1 cellular context compared by ENCODE assay signal in the genomic region with DNA sequence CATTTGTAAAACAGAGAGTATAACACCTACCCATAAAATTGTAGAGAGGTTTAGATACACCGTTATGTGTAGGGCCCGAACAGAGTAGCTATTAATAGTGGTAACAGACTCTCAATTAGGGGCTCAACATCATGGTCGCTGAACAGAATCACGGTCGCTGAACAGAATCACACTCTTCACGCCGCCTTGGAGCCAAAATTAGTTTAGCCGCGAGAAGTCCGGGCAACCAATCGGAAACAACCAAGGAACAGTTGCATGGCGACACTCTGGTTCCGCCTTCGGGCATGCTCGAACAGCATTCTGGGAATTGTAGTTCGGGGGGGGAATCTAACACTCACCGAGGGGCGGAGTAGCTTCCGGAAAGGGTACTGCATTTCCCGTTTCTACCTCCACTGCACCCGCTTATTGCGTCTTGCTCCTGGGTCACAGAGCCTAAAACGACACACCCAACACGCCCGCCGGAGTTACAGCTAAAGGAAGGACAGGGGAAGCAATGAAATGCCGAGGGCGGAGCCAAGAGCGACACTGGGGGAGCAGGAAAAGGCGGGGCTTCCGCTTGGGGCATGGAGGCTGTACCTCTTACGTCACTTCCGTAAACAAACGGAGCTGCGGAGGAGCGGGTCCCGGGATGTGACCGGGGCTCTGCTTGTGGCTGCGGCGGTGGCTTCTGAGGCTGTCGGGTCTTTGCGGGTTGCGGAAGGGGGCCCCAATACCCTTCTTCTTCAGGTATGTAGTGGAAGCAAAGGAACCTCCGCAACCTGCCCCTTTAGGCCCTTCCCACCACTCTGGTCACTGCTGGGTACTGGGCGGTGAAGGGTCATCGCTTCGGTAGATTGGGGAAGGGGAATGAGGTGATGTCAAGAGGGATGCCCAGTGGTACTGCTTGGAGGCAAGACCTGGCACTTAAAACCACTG.
TF ChIP-seq lines count a peak whose summit lies in the region.

A gene (plus strand): TSS at position 593 of the 915 bp plus-strand sequence. CDS start 2,352 bp downstream, outside the sequence.

TF ChIP-seq in K562, 482 proteins besides CTCF, POLR2A, EP300 and RAD21 (continued from another document and continues in another):
- TF ChIP-seq, protein P1, sequence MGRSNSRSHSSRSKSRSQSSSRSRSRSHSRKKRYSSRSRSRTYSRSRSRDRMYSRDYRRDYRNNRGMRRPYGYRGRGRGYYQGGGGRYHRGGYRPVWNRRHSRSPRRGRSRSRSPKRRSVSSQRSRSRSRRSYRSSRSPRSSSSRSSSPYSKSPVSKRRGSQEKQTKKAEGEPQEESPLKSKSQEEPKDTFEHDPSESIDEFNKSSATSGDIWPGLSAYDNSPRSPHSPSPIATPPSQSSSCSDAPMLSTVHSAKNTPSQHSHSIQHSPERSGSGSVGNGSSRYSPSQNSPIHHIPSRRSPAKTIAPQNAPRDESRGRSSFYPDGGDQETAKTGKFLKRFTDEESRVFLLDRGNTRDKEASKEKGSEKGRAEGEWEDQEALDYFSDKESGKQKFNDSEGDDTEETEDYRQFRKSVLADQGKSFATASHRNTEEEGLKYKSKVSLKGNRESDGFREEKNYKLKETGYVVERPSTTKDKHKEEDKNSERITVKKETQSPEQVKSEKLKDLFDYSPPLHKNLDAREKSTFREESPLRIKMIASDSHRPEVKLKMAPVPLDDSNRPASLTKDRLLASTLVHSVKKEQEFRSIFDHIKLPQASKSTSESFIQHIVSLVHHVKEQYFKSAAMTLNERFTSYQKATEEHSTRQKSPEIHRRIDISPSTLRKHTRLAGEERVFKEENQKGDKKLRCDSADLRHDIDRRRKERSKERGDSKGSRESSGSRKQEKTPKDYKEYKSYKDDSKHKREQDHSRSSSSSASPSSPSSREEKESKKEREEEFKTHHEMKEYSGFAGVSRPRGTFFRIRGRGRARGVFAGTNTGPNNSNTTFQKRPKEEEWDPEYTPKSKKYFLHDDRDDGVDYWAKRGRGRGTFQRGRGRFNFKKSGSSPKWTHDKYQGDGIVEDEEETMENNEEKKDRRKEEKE (IDR thresholded peaks at IDR 0.05; ENCODE audit: borderline replicate concordance in 1 of 2, control insufficient read depth in 1 of 2, low read depth in 2 of 2, low read length in 1 of 2) = no peak
- TF ChIP-seq CREB1 (IDR thresholded peaks at IDR 0.05) = peak; percentile 87
- peak; percentile 94 for TF ChIP-seq CREB1 (CRISPR knock-in tag; IDR thresholded peaks at IDR 0.05)
- TF ChIP-seq, protein P2, sequence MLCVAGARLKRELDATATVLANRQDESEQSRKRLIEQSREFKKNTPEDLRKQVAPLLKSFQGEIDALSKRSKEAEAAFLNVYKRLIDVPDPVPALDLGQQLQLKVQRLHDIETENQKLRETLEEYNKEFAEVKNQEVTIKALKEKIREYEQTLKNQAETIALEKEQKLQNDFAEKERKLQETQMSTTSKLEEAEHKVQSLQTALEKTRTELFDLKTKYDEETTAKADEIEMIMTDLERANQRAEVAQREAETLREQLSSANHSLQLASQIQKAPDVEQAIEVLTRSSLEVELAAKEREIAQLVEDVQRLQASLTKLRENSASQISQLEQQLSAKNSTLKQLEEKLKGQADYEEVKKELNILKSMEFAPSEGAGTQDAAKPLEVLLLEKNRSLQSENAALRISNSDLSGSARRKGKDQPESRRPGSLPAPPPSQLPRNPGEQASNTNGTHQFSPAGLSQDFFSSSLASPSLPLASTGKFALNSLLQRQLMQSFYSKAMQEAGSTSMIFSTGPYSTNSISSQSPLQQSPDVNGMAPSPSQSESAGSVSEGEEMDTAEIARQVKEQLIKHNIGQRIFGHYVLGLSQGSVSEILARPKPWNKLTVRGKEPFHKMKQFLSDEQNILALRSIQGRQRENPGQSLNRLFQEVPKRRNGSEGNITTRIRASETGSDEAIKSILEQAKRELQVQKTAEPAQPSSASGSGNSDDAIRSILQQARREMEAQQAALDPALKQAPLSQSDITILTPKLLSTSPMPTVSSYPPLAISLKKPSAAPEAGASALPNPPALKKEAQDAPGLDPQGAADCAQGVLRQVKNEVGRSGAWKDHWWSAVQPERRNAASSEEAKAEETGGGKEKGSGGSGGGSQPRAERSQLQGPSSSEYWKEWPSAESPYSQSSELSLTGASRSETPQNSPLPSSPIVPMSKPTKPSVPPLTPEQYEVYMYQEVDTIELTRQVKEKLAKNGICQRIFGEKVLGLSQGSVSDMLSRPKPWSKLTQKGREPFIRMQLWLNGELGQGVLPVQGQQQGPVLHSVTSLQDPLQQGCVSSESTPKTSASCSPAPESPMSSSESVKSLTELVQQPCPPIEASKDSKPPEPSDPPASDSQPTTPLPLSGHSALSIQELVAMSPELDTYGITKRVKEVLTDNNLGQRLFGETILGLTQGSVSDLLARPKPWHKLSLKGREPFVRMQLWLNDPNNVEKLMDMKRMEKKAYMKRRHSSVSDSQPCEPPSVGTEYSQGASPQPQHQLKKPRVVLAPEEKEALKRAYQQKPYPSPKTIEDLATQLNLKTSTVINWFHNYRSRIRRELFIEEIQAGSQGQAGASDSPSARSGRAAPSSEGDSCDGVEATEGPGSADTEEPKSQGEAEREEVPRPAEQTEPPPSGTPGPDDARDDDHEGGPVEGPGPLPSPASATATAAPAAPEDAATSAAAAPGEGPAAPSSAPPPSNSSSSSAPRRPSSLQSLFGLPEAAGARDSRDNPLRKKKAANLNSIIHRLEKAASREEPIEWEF (CRISPR knock-in tag; IDR thresholded peaks at IDR 0.05) = no peak
- TF ChIP-seq OTX1 (CRISPR knock-in tag; IDR thresholded peaks at IDR 0.05) = 0 out of 2 replicates have a peak, but pooled peaks have one; percentile 5
- TF ChIP-seq DIDO1 (tag; IDR thresholded peaks at IDR 0.05; ENCODE audit: low read depth) = no peak
- TF ChIP-seq ETV6 (IDR thresholded peaks at IDR 0.05; ENCODE audit: borderline replicate concordance in 1 of 2, low read depth in 2 of 2, low read length in 1 of 2) = no peak
- TF ChIP-seq ETV6 (CRISPR knock-in tag; IDR thresholded peaks at IDR 0.05; ENCODE audit: borderline replicate concordance) = no peak
- no peak for TF ChIP-seq EGR1 (conservative IDR thresholded peaks at IDR 0.05)
- TF ChIP-seq ZNF347 (CRISPR knock-in tag; IDR thresholded peaks at IDR 0.05; ENCODE audit: low read depth) = no peak
- TF ChIP-seq PPARD (CRISPR knock-in tag; IDR thresholded peaks at IDR 0.05) = no peak
- peak; percentile 91 for TF ChIP-seq ZBTB1 (CRISPR knock-in tag; IDR thresholded peaks at IDR 0.05; ENCODE audit: borderline replicate concordance, low read depth)
- no peak for TF ChIP-seq ESRRB (CRISPR knock-in tag; IDR thresholded peaks at IDR 0.05; ENCODE audit: borderline replicate concordance)
- TF ChIP-seq, protein P3, sequence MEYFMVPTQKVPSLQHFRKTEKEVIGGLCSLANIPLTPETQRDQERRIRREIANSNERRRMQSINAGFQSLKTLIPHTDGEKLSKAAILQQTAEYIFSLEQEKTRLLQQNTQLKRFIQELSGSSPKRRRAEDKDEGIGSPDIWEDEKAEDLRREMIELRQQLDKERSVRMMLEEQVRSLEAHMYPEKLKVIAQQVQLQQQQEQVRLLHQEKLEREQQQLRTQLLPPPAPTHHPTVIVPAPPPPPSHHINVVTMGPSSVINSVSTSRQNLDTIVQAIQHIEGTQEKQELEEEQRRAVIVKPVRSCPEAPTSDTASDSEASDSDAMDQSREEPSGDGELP (CRISPR knock-in tag; IDR thresholded peaks at IDR 0.05; ENCODE audit: borderline replicate concordance) = peak; percentile 70
- TF ChIP-seq HLTF (IDR thresholded peaks at IDR 0.05) = no peak
- TF ChIP-seq, protein P4, sequence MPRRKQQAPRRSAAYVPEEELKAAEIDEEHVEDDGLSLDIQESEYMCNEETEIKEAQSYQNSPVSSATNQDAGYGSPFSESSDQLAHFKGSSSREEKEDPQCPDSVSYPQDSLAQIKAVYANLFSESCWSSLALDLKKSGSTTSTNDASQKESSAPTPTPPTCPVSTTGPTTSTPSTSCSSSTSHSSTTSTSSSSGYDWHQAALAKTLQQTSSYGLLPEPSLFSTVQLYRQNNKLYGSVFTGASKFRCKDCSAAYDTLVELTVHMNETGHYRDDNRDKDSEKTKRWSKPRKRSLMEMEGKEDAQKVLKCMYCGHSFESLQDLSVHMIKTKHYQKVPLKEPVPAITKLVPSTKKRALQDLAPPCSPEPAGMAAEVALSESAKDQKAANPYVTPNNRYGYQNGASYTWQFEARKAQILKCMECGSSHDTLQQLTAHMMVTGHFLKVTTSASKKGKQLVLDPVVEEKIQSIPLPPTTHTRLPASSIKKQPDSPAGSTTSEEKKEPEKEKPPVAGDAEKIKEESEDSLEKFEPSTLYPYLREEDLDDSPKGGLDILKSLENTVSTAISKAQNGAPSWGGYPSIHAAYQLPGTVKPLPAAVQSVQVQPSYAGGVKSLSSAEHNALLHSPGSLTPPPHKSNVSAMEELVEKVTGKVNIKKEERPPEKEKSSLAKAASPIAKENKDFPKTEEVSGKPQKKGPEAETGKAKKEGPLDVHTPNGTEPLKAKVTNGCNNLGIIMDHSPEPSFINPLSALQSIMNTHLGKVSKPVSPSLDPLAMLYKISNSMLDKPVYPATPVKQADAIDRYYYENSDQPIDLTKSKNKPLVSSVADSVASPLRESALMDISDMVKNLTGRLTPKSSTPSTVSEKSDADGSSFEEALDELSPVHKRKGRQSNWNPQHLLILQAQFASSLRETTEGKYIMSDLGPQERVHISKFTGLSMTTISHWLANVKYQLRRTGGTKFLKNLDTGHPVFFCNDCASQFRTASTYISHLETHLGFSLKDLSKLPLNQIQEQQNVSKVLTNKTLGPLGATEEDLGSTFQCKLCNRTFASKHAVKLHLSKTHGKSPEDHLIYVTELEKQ (CRISPR knock-in tag; IDR thresholded peaks at IDR 0.05) = no peak
- no peak for TF ChIP-seq HDAC3 (IDR thresholded peaks at IDR 0.05; ENCODE audit: borderline replicate concordance, partially characterized antibody)
- TF ChIP-seq, protein P5, sequence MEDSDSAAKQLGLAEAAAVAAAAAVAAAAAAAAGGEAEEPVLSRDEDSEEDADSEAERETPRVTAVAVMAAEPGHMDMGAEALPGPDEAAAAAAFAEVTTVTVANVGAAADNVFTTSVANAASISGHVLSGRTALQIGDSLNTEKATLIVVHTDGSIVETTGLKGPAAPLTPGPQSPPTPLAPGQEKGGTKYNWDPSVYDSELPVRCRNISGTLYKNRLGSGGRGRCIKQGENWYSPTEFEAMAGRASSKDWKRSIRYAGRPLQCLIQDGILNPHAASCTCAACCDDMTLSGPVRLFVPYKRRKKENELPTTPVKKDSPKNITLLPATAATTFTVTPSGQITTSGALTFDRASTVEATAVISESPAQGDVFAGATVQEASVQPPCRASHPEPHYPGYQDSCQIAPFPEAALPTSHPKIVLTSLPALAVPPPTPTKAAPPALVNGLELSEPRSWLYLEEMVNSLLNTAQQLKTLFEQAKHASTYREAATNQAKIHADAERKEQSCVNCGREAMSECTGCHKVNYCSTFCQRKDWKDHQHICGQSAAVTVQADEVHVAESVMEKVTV (CRISPR knock-in tag; IDR thresholded peaks at IDR 0.05) = no peak
- TF ChIP-seq ASH1L (IDR thresholded peaks at IDR 0.05; ENCODE audit: borderline replicate concordance, low read depth, partially characterized antibody) = peak; percentile 77
- no peak for TF ChIP-seq ZNF263 (CRISPR knock-in tag; IDR thresholded peaks at IDR 0.05; ENCODE audit: borderline replicate concordance)
- no peak for TF ChIP-seq MED1 (CRISPR knock-in tag; IDR thresholded peaks at IDR 0.05; ENCODE audit: borderline replicate concordance)
- TF ChIP-seq ZNF79 (CRISPR knock-in tag; IDR thresholded peaks at IDR 0.05; ENCODE audit: low read depth) = no peak
- TF ChIP-seq, protein P6, sequence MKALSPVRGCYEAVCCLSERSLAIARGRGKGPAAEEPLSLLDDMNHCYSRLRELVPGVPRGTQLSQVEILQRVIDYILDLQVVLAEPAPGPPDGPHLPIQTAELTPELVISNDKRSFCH (CRISPR knock-in tag; IDR thresholded peaks at IDR 0.05) = no peak
- TF ChIP-seq, protein P6 (tag; IDR thresholded peaks at IDR 0.05) = no peak
- peak; percentile 2; the same call in 1 of the 2 replicates for TF ChIP-seq PML (IDR thresholded peaks at IDR 0.05; ENCODE audit: low read length)
- TF ChIP-seq BDP1 (IDR thresholded peaks at IDR 0.05; ENCODE audit: insufficient read depth, insufficient read length) = no peak
- TF ChIP-seq ERF (CRISPR knock-in tag; IDR thresholded peaks at IDR 0.05) = no peak
- no peak for TF ChIP-seq CCNT2 (IDR thresholded peaks at IDR 0.05; ENCODE audit: borderline replicate concordance, extremely low read depth, insufficient read length, low read depth, low read length)
- TF ChIP-seq SRF (CRISPR knock-in tag; IDR thresholded peaks at IDR 0.05) = no peak
- TF ChIP-seq, protein P7, sequence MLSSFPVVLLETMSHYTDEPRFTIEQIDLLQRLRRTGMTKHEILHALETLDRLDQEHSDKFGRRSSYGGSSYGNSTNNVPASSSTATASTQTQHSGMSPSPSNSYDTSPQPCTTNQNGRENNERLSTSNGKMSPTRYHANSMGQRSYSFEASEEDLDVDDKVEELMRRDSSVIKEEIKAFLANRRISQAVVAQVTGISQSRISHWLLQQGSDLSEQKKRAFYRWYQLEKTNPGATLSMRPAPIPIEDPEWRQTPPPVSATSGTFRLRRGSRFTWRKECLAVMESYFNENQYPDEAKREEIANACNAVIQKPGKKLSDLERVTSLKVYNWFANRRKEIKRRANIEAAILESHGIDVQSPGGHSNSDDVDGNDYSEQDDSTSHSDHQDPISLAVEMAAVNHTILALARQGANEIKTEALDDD (IDR thresholded peaks at IDR 0.05) = no peak
- no peak for TF ChIP-seq ZEB2 (IDR thresholded peaks at IDR 0.05)
- TF ChIP-seq CBFB (CRISPR knock-in tag; IDR thresholded peaks at IDR 0.05) = no peak
- TF ChIP-seq ARNT (IDR thresholded peaks at IDR 0.05) = no peak; a peak in 1 of 4 replicates
- no peak for TF ChIP-seq SMC3 (conservative IDR thresholded peaks at IDR 0.05; ENCODE audit: insufficient read depth, low read depth, low read length)
- TF ChIP-seq STAT5B (CRISPR knock-in tag; IDR thresholded peaks at IDR 0.05) = no peak
- no peak for TF ChIP-seq SETDB1 (IDR thresholded peaks at IDR 0.05; ENCODE audit: low read length)
- no peak for TF ChIP-seq PHF21A (IDR thresholded peaks at IDR 0.05; ENCODE audit: borderline replicate concordance, low read depth)
- TF ChIP-seq LEF1 (IDR thresholded peaks at IDR 0.05) = no peak
- TF ChIP-seq ZNF507 (tag; conservative IDR thresholded peaks at IDR 0.05) = no peak
- no peak for TF ChIP-seq NCOA6 (IDR thresholded peaks at IDR 0.05)
- peak; percentile 83; the same call in 1 of the 2 replicates for TF ChIP-seq MBD2 (IDR thresholded peaks at IDR 0.05; ENCODE audit: borderline replicate concordance, low read depth)
- TF ChIP-seq ZNF586 (CRISPR knock-in tag; conservative IDR thresholded peaks at IDR 0.05) = no peak
- TF ChIP-seq, protein P8, sequence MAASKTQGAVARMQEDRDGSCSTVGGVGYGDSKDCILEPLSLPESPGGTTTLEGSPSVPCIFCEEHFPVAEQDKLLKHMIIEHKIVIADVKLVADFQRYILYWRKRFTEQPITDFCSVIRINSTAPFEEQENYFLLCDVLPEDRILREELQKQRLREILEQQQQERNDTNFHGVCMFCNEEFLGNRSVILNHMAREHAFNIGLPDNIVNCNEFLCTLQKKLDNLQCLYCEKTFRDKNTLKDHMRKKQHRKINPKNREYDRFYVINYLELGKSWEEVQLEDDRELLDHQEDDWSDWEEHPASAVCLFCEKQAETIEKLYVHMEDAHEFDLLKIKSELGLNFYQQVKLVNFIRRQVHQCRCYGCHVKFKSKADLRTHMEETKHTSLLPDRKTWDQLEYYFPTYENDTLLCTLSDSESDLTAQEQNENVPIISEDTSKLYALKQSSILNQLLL (CRISPR knock-in tag; IDR thresholded peaks at IDR 0.05; ENCODE audit: borderline replicate concordance) = no peak
